ENCODE assay signal across 1 cellular context in genomic region chr2:18626256-18626668, GRCh38.
TF ChIP-seq lines count a peak whose summit lies in the region.

No MANE protein-coding gene starts in this region.

TF ChIP-seq in SK-N-SH, 30 proteins besides CTCF, POLR2A, EP300 and RAD21 (continued from another document):
- TF ChIP-seq TAF1 (IDR thresholded peaks at IDR 0.05; ENCODE audit: borderline replicate concordance, low read depth, low read length) (peak; percentile 38; the same call in 1 of the 2 replicates), TEAD4 (IDR thresholded peaks at IDR 0.05; ENCODE audit: borderline replicate concordance, insufficient read depth) (peak; percentile 98), GABPA (IDR thresholded peaks at IDR 0.05; ENCODE audit: low read depth) (peak; percentile 47), FOXM1 (IDR thresholded peaks at IDR 0.05; ENCODE audit: low read depth) (peak; percentile 99), POLR2AphosphoS5 (IDR thresholded peaks at IDR 0.05; ENCODE audit: low read depth, low read length) (peak; percentile 92), TCF12 (IDR thresholded peaks at IDR 0.05) (peak; percentile 100), MEF2A (IDR thresholded peaks at IDR 0.05; ENCODE audit: borderline replicate concordance, low read depth) (peak; percentile 99), RFX5 (IDR thresholded peaks at IDR 0.05; ENCODE audit: low read length) (no peak), FOSL2 (IDR thresholded peaks at IDR 0.05; ENCODE audit: borderline replicate concordance, low read depth) (peak; percentile 98), NRF1 (IDR thresholded peaks at IDR 0.05; ENCODE audit: low read depth, low read length) (no peak), FOXJ3 (CRISPR knock-in tag; IDR thresholded peaks at IDR 0.05) (no peak), ZBTB33 (IDR thresholded peaks at IDR 0.05; ENCODE audit: borderline replicate concordance, low read depth) (peak; percentile 82), CHD2 (IDR thresholded peaks at IDR 0.05; ENCODE audit: low read length, partially characterized antibody) (no peak)
- TF ChIP-seq, protein P1, sequence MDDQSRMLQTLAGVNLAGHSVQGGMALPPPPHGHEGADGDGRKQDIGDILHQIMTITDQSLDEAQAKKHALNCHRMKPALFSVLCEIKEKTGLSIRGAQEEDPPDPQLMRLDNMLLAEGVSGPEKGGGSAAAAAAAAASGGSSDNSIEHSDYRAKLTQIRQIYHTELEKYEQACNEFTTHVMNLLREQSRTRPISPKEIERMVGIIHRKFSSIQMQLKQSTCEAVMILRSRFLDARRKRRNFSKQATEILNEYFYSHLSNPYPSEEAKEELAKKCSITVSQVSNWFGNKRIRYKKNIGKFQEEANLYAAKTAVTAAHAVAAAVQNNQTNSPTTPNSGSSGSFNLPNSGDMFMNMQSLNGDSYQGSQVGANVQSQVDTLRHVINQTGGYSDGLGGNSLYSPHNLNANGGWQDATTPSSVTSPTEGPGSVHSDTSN (IDR thresholded peaks at IDR 0.05), result peak; percentile 98
- TF ChIP-seq, protein P2, sequence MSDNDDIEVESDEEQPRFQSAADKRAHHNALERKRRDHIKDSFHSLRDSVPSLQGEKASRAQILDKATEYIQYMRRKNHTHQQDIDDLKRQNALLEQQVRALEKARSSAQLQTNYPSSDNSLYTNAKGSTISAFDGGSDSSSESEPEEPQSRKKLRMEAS (IDR thresholded peaks at IDR 0.05; ENCODE audit: low read depth), result peak; percentile 68; the same call in 1 of the 2 replicates
- TF ChIP-seq, protein P3, sequence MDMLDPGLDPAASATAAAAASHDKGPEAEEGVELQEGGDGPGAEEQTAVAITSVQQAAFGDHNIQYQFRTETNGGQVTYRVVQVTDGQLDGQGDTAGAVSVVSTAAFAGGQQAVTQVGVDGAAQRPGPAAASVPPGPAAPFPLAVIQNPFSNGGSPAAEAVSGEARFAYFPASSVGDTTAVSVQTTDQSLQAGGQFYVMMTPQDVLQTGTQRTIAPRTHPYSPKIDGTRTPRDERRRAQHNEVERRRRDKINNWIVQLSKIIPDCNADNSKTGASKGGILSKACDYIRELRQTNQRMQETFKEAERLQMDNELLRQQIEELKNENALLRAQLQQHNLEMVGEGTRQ (IDR thresholded peaks at IDR 0.05; ENCODE audit: borderline replicate concordance, low read depth, low read length), result no peak
